Comparison of ENCODE assay signal across 9 cellular contexts in genomic region chr7:76281006-76281705, GRCh38. TPM values are rescaled to one million over a fixed set of nuclear protein-coding genes. Genes with fewer than 3 reads are reported as not detected.
DNase-seq lines count a peak whose midpoint lies in the region; ATAC-seq and TF ChIP-seq lines count a peak whose summit lies in the region.
"Had no signal": no experiment of that assay in that cellular context is flagged by ENCODE, and none has a peak within 500 bp of the region (broad histone marks: within the 10 kb centered on the region; RNA-seq: fewer than 3 reads in every experiment).

No MANE protein-coding gene starts in this region.

- TF ChIP-seq CTCF in breast epithelium (IDR thresholded peaks at IDR 0.05), result no peak
- TF ChIP-seq CTCF in uterus (IDR thresholded peaks at IDR 0.05), result no peak

- H3K4me3 Mint-ChIP-seq in activated naive CD4-positive, alpha-beta T cell treated with anti-CD3 and anti-CD28 coated beads for 36 hours, result peak overlapping the region; percentile 45
- H3K4me3 Mint-ChIP-seq in memory B cell, result peak overlapping the region; percentile 77

- intact Hi-C loops in activated naive CD4-positive, alpha-beta T cell treated with anti-CD3 and anti-CD28 coated beads for 36 hours (cut with micrococcal nuclease), result no loop called here
- intact Hi-C loops in breast epithelium (cut with DNase I; ENCODE audit: low total_unique reads), result no loop called here
- intact Hi-C loops in uterus (cut with DNase I; ENCODE audit: low total_unique reads), result loop anchor here (10.0 kb wide), 1 partner anchor 96 kb away; no protein-coding TSS in a partner anchor

- H3K4me1 Mint-ChIP-seq in activated naive CD4-positive, alpha-beta T cell treated with anti-CD3 and anti-CD28 coated beads for 36 hours (ENCODE audit: low read depth), result peaks cover 12% of the 10 kb centered on the region
- H3K4me1 Mint-ChIP-seq in memory B cell, result peaks cover 14% of the 10 kb centered on the region

- peak overlapping the region in 1 of 2 donors; percentile 43 for H3K27ac ChIP-seq in breast epithelium
- H3K27ac ChIP-seq in uterus, result peak overlapping the region; percentile 57 to 78
- H3K27ac ChIP-seq: HL-60 had no signal

- CTCF ChIA-PET in activated naive CD4-positive, alpha-beta T cell treated with anti-CD3 and anti-CD28 coated beads for 36 hours (lab: Charles Lee), result interaction anchor here (1.2 to 2.3 kb wide), 2 partner anchors 10 to 18 kb away, joined by 4 to 11 read pairs; no protein-coding TSS in a partner anchor

- H3K27ac Mint-ChIP-seq in activated naive CD4-positive, alpha-beta T cell treated with anti-CD3 and anti-CD28 coated beads for 36 hours, result no peak overlapping the region
- peak overlapping the region; percentile 7 for H3K27ac Mint-ChIP-seq in memory B cell

- DNase-seq in activated naive CD4-positive, alpha-beta T cell treated with anti-CD3 and anti-CD28 coated beads for 36 hours, result no peak
- no peak for DNase-seq in activated naive CD4-positive, alpha-beta T cell (lab: John Stamatoyannopoulos, UW)
- no peak for DNase-seq in breast epithelium (ENCODE audit: low spot score in 2 of 2)
- DNase-seq in memory B cell (ENCODE audit: low spot score in 2 of 2), result no peak
- no peak for DNase-seq in uterus
- DNase-seq in NCI-H1930 (lab: John Stamatoyannopoulos, UW), result no peak

- H3K9me3 ChIP-seq in breast epithelium (no peaks in the 10 kb centered on the region), uterus (no peaks in the 10 kb centered on the region)

- H3K36me3 ChIP-seq in breast epithelium (no peaks in the 10 kb centered on the region), uterus (no peaks in the 10 kb centered on the region)

- H3K4me3 ChIP-seq in breast epithelium (peak overlapping the region; percentile 42 to 68 (median 59)), uterus (peak overlapping the region in 1 of 2 donors; percentile 70)

- H3K36me3 Mint-ChIP-seq in activated naive CD4-positive, alpha-beta T cell treated with anti-CD3 and anti-CD28 coated beads for 36 hours (ENCODE audit: low read depth), result no peaks in the 10 kb centered on the region
- H3K36me3 Mint-ChIP-seq in memory B cell, result peaks cover 7% of the 10 kb centered on the region

- TF ChIP-seq POLR2A in breast epithelium (IDR thresholded peaks at IDR 0.05) (no peak), uterus (IDR thresholded peaks at IDR 0.05) (no peak)

- peak; percentile 62 for ATAC-seq in memory B cell (ENCODE audit: low read depth)
- ATAC-seq in HG03432 (IDR thresholded peaks at IDR 0.05; ENCODE audit: unreplicated experiment), result no peak
- no peak for ATAC-seq in GM18867 (IDR thresholded peaks at IDR 0.05; ENCODE audit: unreplicated experiment)

- H3K4me1 ChIP-seq in breast epithelium, result no peaks in the 10 kb centered on the region
- no peaks in the 10 kb centered on the region for H3K4me1 ChIP-seq in uterus

- no peaks in the 10 kb centered on the region for H3K9me3 Mint-ChIP-seq in activated naive CD4-positive, alpha-beta T cell treated with anti-CD3 and anti-CD28 coated beads for 36 hours
- no peaks in the 10 kb centered on the region for H3K9me3 Mint-ChIP-seq in memory B cell

- H3K27me3 Mint-ChIP-seq in activated naive CD4-positive, alpha-beta T cell treated with anti-CD3 and anti-CD28 coated beads for 36 hours (ENCODE audit: low read depth), result peaks cover 36% of the 10 kb centered on the region
- H3K27me3 Mint-ChIP-seq in memory B cell, result peaks cover 31% of the 10 kb centered on the region

- no peaks in the 10 kb centered on the region for H3K27me3 ChIP-seq in breast epithelium
- H3K27me3 ChIP-seq in uterus, result no peaks in the 10 kb centered on the region

RNA-seq across cellular contexts. Expression of gene HSPB1, which starts 21.3 kb away (rescaled TPM):
- total RNA-seq in activated naive CD4-positive, alpha-beta T cell treated with anti-CD3 and anti-CD28 coated beads for 36 hours, result 100 to 1,000 TPM; 106 to 115 TPM
- total RNA-seq in breast epithelium, result 100 to 1,000 TPM; 210 to 264 (median 211) TPM
- total RNA-seq in uterus, result 1,000 to 10,000 TPM in 1 of 4 donors, 100 to 1,000 TPM in 2, 10 to 100 TPM in 1; 28.8 to 1,391 (median 758) TPM
